Comparison of ENCODE assay signal across 1 cellular context in the genomic region with DNA sequence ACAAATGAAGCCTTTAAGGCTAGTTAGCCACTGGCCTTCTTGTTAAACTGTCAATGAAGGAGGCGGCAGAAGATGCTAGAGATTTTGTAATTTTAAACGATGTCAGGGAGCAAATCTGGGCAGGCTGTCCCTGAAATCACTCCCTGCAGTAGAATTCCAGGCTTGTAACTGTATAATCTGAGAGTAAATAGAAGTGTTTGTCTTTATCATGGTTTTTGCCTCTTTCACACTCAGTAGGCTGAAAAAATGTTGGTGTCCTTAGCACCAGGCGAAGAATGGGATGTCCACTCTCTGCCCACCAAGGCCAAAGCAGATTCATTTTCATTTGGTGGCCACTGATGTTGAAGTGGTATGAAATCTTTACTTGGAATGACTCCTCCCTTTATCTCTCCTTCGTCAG.
TF ChIP-seq lines count a peak whose summit lies in the region.

No MANE protein-coding gene starts in this region.

TF ChIP-seq in HepG2, 621 proteins besides CTCF, POLR2A, EP300 and RAD21:
- TF ChIP-seq GFI1 (CRISPR knock-in tag; IDR thresholded peaks at IDR 0.05; ENCODE audit: borderline replicate concordance), result peak; percentile 77; the same call in 1 of the 2 replicates
- no peak for TF ChIP-seq TFAP4 (IDR thresholded peaks at IDR 0.05; ENCODE audit: borderline replicate concordance, low read depth)
